Comparison of ENCODE assay signal across 24 cellular contexts in genomic region chr11:18014876-18015275, GRCh38. TPM values are rescaled to one million over a fixed set of nuclear protein-coding genes. Genes with fewer than 3 reads are reported as not detected.
DNase-seq lines count a peak whose midpoint lies in the region; ATAC-seq and TF ChIP-seq lines count a peak whose summit lies in the region.
"Had no signal": no experiment of that assay in that cellular context is flagged by ENCODE, and none has a peak within 500 bp of the region (broad histone marks: within the 10 kb centered on the region; RNA-seq: fewer than 3 reads in every experiment).

No MANE protein-coding gene starts in this region.

- H3K9ac ChIP-seq in Karpas-422 (ENCODE audit: low read length), result no peak overlapping the region
- H3K9ac ChIP-seq: SK-N-SH had no signal

- H3K79me2 ChIP-seq in Karpas-422 (ENCODE audit: low read length), result peaks cover 36% of the 10 kb centered on the region

- no peaks in the 10 kb centered on the region for H3K36me3 ChIP-seq in Karpas-422 (ENCODE audit: insufficient read depth, low read length)
- H3K36me3 ChIP-seq: prostate gland, vagina had no signal

- no peak overlapping the region for H3K27ac ChIP-seq in Karpas-422 (ENCODE audit: low read length)
- H3K27ac ChIP-seq: prostate gland, vagina had no signal

- H3K27me3 Mint-ChIP-seq in activated T-cell treated with anti-CD3 and anti-CD28 coated beads, Interleukin-2, amount 50 U/mL, for 72 hours (ENCODE audit: low read depth), result no peaks in the 10 kb centered on the region
- H3K27me3 Mint-ChIP-seq in glutamatergic neuron (ENCODE audit: unreplicated experiment) (peaks cover 7% of the 10 kb centered on the region), HFFc6 (ENCODE audit: insufficient read depth) (peaks cover 4% of the 10 kb centered on the region)
- no peaks in the 10 kb centered on the region for H3K27me3 Mint-ChIP-seq in stimulated activated naive B cell treated with anti-CD40 and anti-IgM and Interleukin-4, amounts not matched to agents 10 μg/mL and 1 μg/mL and 100 μg/mL, for 72 hours

- peaks cover 0 to 4% of the 10 kb centered on the region in 2 donors for H3K36me3 Mint-ChIP-seq in activated T-cell treated with anti-CD3 and anti-CD28 coated beads, Interleukin-2, amount 50 U/mL, for 72 hours (ENCODE audit: insufficient read depth in 2 of 2)
- H3K36me3 Mint-ChIP-seq in glutamatergic neuron (ENCODE audit: unreplicated experiment), result no peaks in the 10 kb centered on the region
- H3K36me3 Mint-ChIP-seq in stimulated activated naive B cell treated with anti-CD40 and anti-IgM and Interleukin-4, amounts not matched to agents 10 μg/mL and 1 μg/mL and 100 μg/mL, for 72 hours, result no peaks in the 10 kb centered on the region
- no peaks in the 10 kb centered on the region for H3K36me3 Mint-ChIP-seq in HFFc6 (ENCODE audit: low read depth)

- H3K27me3 ChIP-seq in Karpas-422 (ENCODE audit: low read length), result no peaks in the 10 kb centered on the region
- H3K27me3 ChIP-seq: vagina had no signal

- H4K20me1 ChIP-seq in Karpas-422 (ENCODE audit: insufficient read depth, low read depth, low read length), result no peaks in the 10 kb centered on the region

- no peak overlapping the region for H3K4me3 ChIP-seq in Karpas-422 (ENCODE audit: low read length)
- H3K4me3 ChIP-seq: prostate gland, vagina had no signal

- ATAC-seq in activated T-cell treated with anti-CD3 and anti-CD28 coated beads, Interleukin-2, amount 50 U/mL, for 72 hours (replicated peaks in 1 of 2), result no peak
- no peak for ATAC-seq in stimulated activated naive B cell treated with anti-CD40 and anti-IgM and Interleukin-4, amounts not matched to agents 10 μg/mL and 1 μg/mL and 100 μg/mL, for 72 hours (replicated peaks)

- peaks cover 38% of the 10 kb centered on the region for H3K4me1 ChIP-seq in Karpas-422 (ENCODE audit: low read length)
- H3K4me1 ChIP-seq: prostate gland had no signal

- H3K9me3 ChIP-seq in Karpas-422 (ENCODE audit: low read length), result no peaks in the 10 kb centered on the region
- H3K9me3 ChIP-seq: prostate gland, SK-N-SH, vagina had no signal

- H3K4me3 Mint-ChIP-seq in activated T-cell treated with anti-CD3 and anti-CD28 coated beads, Interleukin-2, amount 50 U/mL, for 72 hours, result peak overlapping the region; percentile 95 to 100
- H3K4me3 Mint-ChIP-seq in glutamatergic neuron (ENCODE audit: unreplicated experiment), result peak overlapping the region; percentile 31
- peak overlapping the region; percentile 20 to 43 for H3K4me3 Mint-ChIP-seq in stimulated activated naive B cell treated with anti-CD40 and anti-IgM and Interleukin-4, amounts not matched to agents 10 μg/mL and 1 μg/mL and 100 μg/mL, for 72 hours
- H3K4me3 Mint-ChIP-seq in HFFc6, result no peak overlapping the region

- H3K9me2 ChIP-seq in Karpas-422 (replicated peaks; ENCODE audit: insufficient read depth, low read length), result no peaks in the 10 kb centered on the region
- H3K9me2 ChIP-seq: SK-N-SH had no signal

- H3K9me3 Mint-ChIP-seq in activated T-cell treated with anti-CD3 and anti-CD28 coated beads, Interleukin-2, amount 50 U/mL, for 72 hours, result no peaks in the 10 kb centered on the region
- peaks cover 6% of the 10 kb centered on the region for H3K9me3 Mint-ChIP-seq in glutamatergic neuron (ENCODE audit: unreplicated experiment)
- no peaks in the 10 kb centered on the region for H3K9me3 Mint-ChIP-seq in stimulated activated naive B cell treated with anti-CD40 and anti-IgM and Interleukin-4, amounts not matched to agents 10 μg/mL and 1 μg/mL and 100 μg/mL, for 72 hours
- no peaks in the 10 kb centered on the region for H3K9me3 Mint-ChIP-seq in HFFc6

- no peak overlapping the region for H2AFZ ChIP-seq in Karpas-422 (ENCODE audit: low read length)

- H3K4me1 Mint-ChIP-seq in activated T-cell treated with anti-CD3 and anti-CD28 coated beads, Interleukin-2, amount 50 U/mL, for 72 hours (ENCODE audit: low read depth), result peaks cover 33% of the 10 kb centered on the region
- H3K4me1 Mint-ChIP-seq in glutamatergic neuron (ENCODE audit: low read depth, unreplicated experiment) (peaks cover 18% of the 10 kb centered on the region), HFFc6 (ENCODE audit: low read depth) (peaks cover 21% of the 10 kb centered on the region)
- H3K4me1 Mint-ChIP-seq in stimulated activated naive B cell treated with anti-CD40 and anti-IgM and Interleukin-4, amounts not matched to agents 10 μg/mL and 1 μg/mL and 100 μg/mL, for 72 hours, result peaks cover 19 to 36% of the 10 kb centered on the region in 2 donors

- no peak for DNase-seq in activated T-cell treated with anti-CD3 and anti-CD28 coated beads, Interleukin-2, amount 50 U/mL, for 72 hours
- DNase-seq in activated T-cell treated with anti-CD3 and anti-CD28 coated beads for 4 hours (no peak), Karpas-422 (no peak), glutamatergic neuron (no peak), HFFc6 (no peak), RKO (ENCODE audit: low spot score) (no peak), DMS 273 treated with DMSO at 0.1 percent for 48 hours (lab: John Stamatoyannopoulos, UW) (no peak)
- no peak for DNase-seq in stimulated activated naive B cell treated with anti-CD40 and anti-IgM and Interleukin-4, amounts not matched to agents 10 μg/mL and 1 μg/mL and 100 μg/mL, for 72 hours
- DNase-seq: activated T-cell treated with anti-CD3 and anti-CD28 coated beads, Interleukin-2, amount 50 U/mL, for 1 hour; amygdala; Caco-2; central memory CD4-positive, alpha-beta T cell; foreskin melanocyte; hypothalamus; NCI-H1092 treated with DMSO at 0.1 percent for 48 hours; NCI-H2081 treated with DMSO at 0.1 percent for 48 hours; NCI-H510A; RPMI8226; SK-N-SH had no signal

- H3K27ac Mint-ChIP-seq in activated T-cell treated with anti-CD3 and anti-CD28 coated beads, Interleukin-2, amount 50 U/mL, for 72 hours, result peak overlapping the region; percentile 93
- H3K27ac Mint-ChIP-seq in glutamatergic neuron (ENCODE audit: unreplicated experiment) (no peak overlapping the region), HFFc6 (no peak overlapping the region)
- H3K27ac Mint-ChIP-seq in stimulated activated naive B cell treated with anti-CD40 and anti-IgM and Interleukin-4, amounts not matched to agents 10 μg/mL and 1 μg/mL and 100 μg/mL, for 72 hours, result no peak overlapping the region

- TF ChIP-seq CTCF in glutamatergic neuron (IDR thresholded peaks at IDR 0.05; ENCODE audit: partially characterized antibody, unreplicated experiment) (no peak), HFFc6 (IDR thresholded peaks at IDR 0.05) (no peak)

- peak overlapping the region; percentile 97 for H3K4me2 ChIP-seq in Karpas-422 (ENCODE audit: low read depth, low read length, poor library complexity, severe bottlenecking)
- H3K4me2 ChIP-seq: SK-N-SH had no signal

RNA-seq across cellular contexts. Expression of gene SERGEF, which starts 2.0 kb away (rescaled TPM):
- 10 to 100 TPM; 40.8 to 43.1 TPM for total RNA-seq in activated T-cell treated with anti-CD3 and anti-CD28 coated beads, Interleukin-2, amount 50 U/mL, for 72 hours
- total RNA-seq in Karpas-422 (2014; rRNA removed; shearing (Covaris generic); ENCODE audit: low replicate concordance), result 47.0 and 71.1 TPM in 2 replicates
- 42.5 TPM for total RNA-seq in glutamatergic neuron (ENCODE audit: unreplicated experiment)
- total RNA-seq in HFFc6 (2021; fragmentation: NEBNext Ultra II Directional; extraction: Animal tissue kit (Norgen Biotek cat#: 25700)), result 10 to 100 TPM; 13.5 to 19.3 (median 17.7) TPM

RNA-seq across cellular contexts. Expression of gene TPH1, which starts 31.2 kb away (rescaled TPM):
- under 1 TPM; 0.25 to 0.70 TPM for total RNA-seq in activated T-cell treated with anti-CD3 and anti-CD28 coated beads, Interleukin-2, amount 50 U/mL, for 72 hours
- total RNA-seq in Karpas-422 (2014; rRNA removed; shearing (Covaris generic); ENCODE audit: low replicate concordance), result 0.56 and 0.65 TPM in 2 replicates
- total RNA-seq in glutamatergic neuron (ENCODE audit: unreplicated experiment), result 0.83 TPM
- under 1 TPM in 1 of 6 experiments, not detected in 5; 0.03 TPM for total RNA-seq in HFFc6 (2021; fragmentation: NEBNext Ultra II Directional; extraction: Animal tissue kit (Norgen Biotek cat#: 25700))
- total RNA-seq: epithelial cell of proximal tubule, LHCN-M2, lung microvascular endothelial cell had no signal
